In genomic region chr10:71912431-71912830, GRCh38 we compare ENCODE assay signal across 15 cellular contexts. TPM values are rescaled to one million over a fixed set of nuclear protein-coding genes. Genes with fewer than 3 reads are reported as not detected.
DNase-seq lines count a peak whose midpoint lies in the region; ATAC-seq and TF ChIP-seq lines count a peak whose summit lies in the region.
"Had no signal": no experiment of that assay in that cellular context is flagged by ENCODE, and none has a peak within 500 bp of the region (broad histone marks: within the 10 kb centered on the region; RNA-seq: fewer than 3 reads in every experiment).

No MANE protein-coding gene starts in this region.

- WGBS in IMR-90 (ENCODE audit: extremely low coverage in 2 of 2, insufficient read length in 1 of 2), 2 experiments = no CpG with 5 or more reads among the region's 2 CpGs

- no peak overlapping the region for H3K23ac ChIP-seq in IMR-90 (ENCODE audit: low read depth, low read length)

- no peak overlapping the region for H2BK20ac ChIP-seq in IMR-90 (ENCODE audit: low read depth, low read length)

- no peak overlapping the region for H3K4ac ChIP-seq in IMR-90 (ENCODE audit: low read depth, low read length)

- DNase-seq in ELR (ENCODE audit: low read depth) (peak; percentile 53), IMR-90 (peak; percentile 12), choroid plexus epithelial cell (ENCODE audit: low read depth) (peak; percentile 23), kidney tubule cell (ENCODE audit: low spot score) (peak; percentile 31), caudate nucleus (lab: John Stamatoyannopoulos, UW) (no peak), anterior cingulate cortex (lab: John Stamatoyannopoulos, UW) (no peak)
- DNase-seq in activated CD4-positive, alpha-beta T cell treated with anti-CD3 and anti-CD28 coated beads for 1 hour = no peak
- DNase-seq: activated CD8-positive, alpha-beta memory T cell treated with anti-CD3 and anti-CD28 coated beads, Interleukin-2, amount 10 ng/mL, durations not matched to agents 7 days and 5 days; activated effector memory CD4-positive, alpha-beta T cell treated with anti-CD3 and anti-CD28 coated beads, Interleukin-2, amount 50 U/mL, for 16 hours; dorsolateral prefrontal cortex; NCI-H774; T-helper 1 cell had no signal

- dilution Hi-C loops in IMR-90 (cut with HindIII; ENCODE audit: low sequenced_read_pairs, unreplicated experiment) = no loop called here

- no peak overlapping the region for H3K14ac ChIP-seq in IMR-90 (replicated peaks; ENCODE audit: low read depth, low read length)

- no peaks in the 10 kb centered on the region; the same call in 1 of the 2 replicates for H4K20me1 ChIP-seq in IMR-90 (ENCODE audit: insufficient read depth, low read length)

- in situ Hi-C loops in IMR-90 (cut with MboI; ENCODE audit: low sequenced_read_pairs) = no loop called here

- H3K27ac ChIP-seq in IMR-90 (ENCODE audit: insufficient read depth, low read length) = no peak overlapping the region
- H3K27ac ChIP-seq in caudate nucleus (ENCODE audit: low read depth, low read length) = no peak overlapping the region
- H3K27ac ChIP-seq: dorsolateral prefrontal cortex, RWPE1 had no signal

- no peak for TF ChIP-seq RAD21 in IMR-90 (IDR thresholded peaks at IDR 0.05; ENCODE audit: low read length)

- H4K91ac ChIP-seq in IMR-90 (ENCODE audit: insufficient read depth, low read depth, low read length) = no peak overlapping the region

- no TSS peak for BruUV-seq in IMR-90 (replicated peaks; lab: Mats Ljungman, UMichigan)

- no peak overlapping the region for H3K9ac ChIP-seq in IMR-90 (ENCODE audit: low read depth, low read length)

- no peak overlapping the region for H4K8ac ChIP-seq in IMR-90 (ENCODE audit: low read depth in 2 of 2, low read length in 2 of 2)

- H2AK9ac ChIP-seq in IMR-90 (replicated peaks; ENCODE audit: low read depth, low read length, poor library complexity) = no peak overlapping the region

- no peaks in the 10 kb centered on the region; the same call in 1 of the 2 replicates for H3K9me3 ChIP-seq in IMR-90 (ENCODE audit: control insufficient read depth, insufficient read depth, low read length)

- H3K9me1 ChIP-seq in IMR-90 (ENCODE audit: insufficient read depth, low read length) = no peaks in the 10 kb centered on the region

- no peak overlapping the region for H4K5ac ChIP-seq in IMR-90 (ENCODE audit: low read depth, low read length)

- no peak overlapping the region for H3K18ac ChIP-seq in IMR-90 (ENCODE audit: low read depth, low read length)

- H2AK5ac ChIP-seq in IMR-90 (ENCODE audit: low read depth, low read length) = no peak overlapping the region

- no peak overlapping the region for H2BK120ac ChIP-seq in IMR-90 (ENCODE audit: low read depth, low read length)

- TF ChIP-seq CTCF in IMR-90 (conservative IDR thresholded peaks at IDR 0.05; ENCODE audit: low read depth, low read length) (peak; percentile 21; the same call in 1 of the 2 replicates), choroid plexus epithelial cell (conservative IDR thresholded peaks at IDR 0.05; ENCODE audit: low read depth, low read length) (peak; percentile 19)

- peaks cover 20% of the 10 kb centered on the region for H3K27me3 ChIP-seq in IMR-90 (ENCODE audit: control insufficient read depth, insufficient read depth, low read length)
- H3K27me3 ChIP-seq: dorsolateral prefrontal cortex had no signal

- POLR2A ChIA-PET in IMR-90 (lab: Charles Lee; ENCODE audit: unreplicated experiment) = no interaction called here

- no peak overlapping the region for H2AFZ ChIP-seq in IMR-90 (replicated peaks; ENCODE audit: low read length, poor library complexity)

- H3K36me3 ChIP-seq in IMR-90 (ENCODE audit: control insufficient read depth, insufficient read depth, low read length) = no peaks in the 10 kb centered on the region

- H3K79me1 ChIP-seq in IMR-90 (ENCODE audit: low read depth in 1 of 2, low read length in 2 of 2) = no peaks in the 10 kb centered on the region

- peak; percentile 40; the same call in 1 of the 2 replicates for ATAC-seq in IMR-90 (ENCODE audit: low read depth)
- no peak for ATAC-seq in GM21367 (IDR thresholded peaks at IDR 0.05; ENCODE audit: unreplicated experiment)
- ATAC-seq: activated CD8-positive, alpha-beta memory T cell treated with anti-CD3 and anti-CD28 coated beads, Interleukin-2, amount 10 ng/mL, durations not matched to agents 7 days and 5 days had no signal

- H3K4me1 ChIP-seq in IMR-90 (ENCODE audit: control insufficient read depth, insufficient read depth, low read length) = no peaks in the 10 kb centered on the region

- H3K56ac ChIP-seq in IMR-90 (ENCODE audit: extremely low read depth, insufficient read depth, low read length) = no peak overlapping the region

- no peak overlapping the region for H2BK5ac ChIP-seq in IMR-90 (ENCODE audit: low read depth, low read length, poor library complexity, severe bottlenecking)

- intact Hi-C loops in IMR-90 (cut with micrococcal nuclease) = no loop called here

- H3K4me2 ChIP-seq in IMR-90 (ENCODE audit: low read depth, low read length) = no peak overlapping the region

- TF ChIP-seq POLR2A in IMR-90 (IDR thresholded peaks at IDR 0.05; ENCODE audit: low read depth, low read length) = no peak

- H3K4me3 ChIP-seq in IMR-90 (ENCODE audit: insufficient read depth, low read depth, low read length) (no peak overlapping the region), choroid plexus epithelial cell (ENCODE audit: low read depth, low read length) (no peak overlapping the region)
- H3K4me3 ChIP-seq: dorsolateral prefrontal cortex had no signal

- CTCF ChIA-PET in IMR-90 (lab: Yijun Ruan, JAX) = interaction anchor here (0.6 kb wide), 1 partner anchor 13 kb away, joined by 3 read pairs; no protein-coding TSS in a partner anchor

- no peak overlapping the region for H2BK15ac ChIP-seq in IMR-90 (ENCODE audit: low read depth, low read length)

TF ChIP-seq in IMR-90, 13 proteins besides CTCF, POLR2A, EP300 and RAD21:
- TF ChIP-seq MAFK (IDR thresholded peaks at IDR 0.05; ENCODE audit: low read depth, low read length) (no peak), CEBPB (IDR thresholded peaks at IDR 0.05; ENCODE audit: low read depth, low read length) (no peak), USF2 (IDR thresholded peaks at IDR 0.05; ENCODE audit: low read depth, low read length) (no peak), MXI1 (IDR thresholded peaks at IDR 0.05; ENCODE audit: borderline replicate concordance, low read depth, low read length) (no peak), SMC3 (IDR thresholded peaks at IDR 0.05; ENCODE audit: low read depth, low read length) (no peak), MAZ (IDR thresholded peaks at IDR 0.05; ENCODE audit: borderline replicate concordance, low read depth, low read length) (no peak), FOS (IDR thresholded peaks at IDR 0.05; ENCODE audit: low read depth, low read length) (no peak), RCOR1 (IDR thresholded peaks at IDR 0.05; ENCODE audit: insufficient replicate concordance, low read length) (no peak), CHD1 (IDR thresholded peaks at IDR 0.05; ENCODE audit: low read depth, low read length) (no peak), NFE2L2 (IDR thresholded peaks at IDR 0.05; ENCODE audit: low read depth, low read length) (no peak)
TF ChIP-seq in IMR-90: peak in this region for 0.

RNA-seq across cellular contexts. Expression of gene CHST3, which starts 51.8 kb away (rescaled TPM):
- 9.0 and 10.6 TPM in 2 replicates for total RNA-seq in IMR-90 (2012; rRNA removed)
- 8.6 and 9.1 TPM in 2 replicates for polyA plus RNA-seq in IMR-90 (2012; rRNA removed)
- polyA plus RNA-seq in IMR-90 (2012; cell fraction: cytosol; rRNA removed) = 5.5 and 6.1 TPM in 2 replicates
- polyA plus RNA-seq in IMR-90 (2012; cell fraction: nucleus; rRNA removed; ENCODE audit: low replicate concordance) = 5.5 and 7.2 TPM in 2 replicates
- total RNA-seq: B cell had no signal

Comparison
In these comparisons a context has a peak if more than half of its experiments do, and no peak if none do; other contexts are left out.
1. DNase-seq: peak in ELR (single experiment), IMR-90 (single experiment), choroid plexus epithelial cell (single experiment) and kidney tubule cell (single experiment); none in caudate nucleus (0 of 61), anterior cingulate cortex (0 of 58) and activated CD4-positive, alpha-beta T cell treated with anti-CD3 and anti-CD28 coated beads for 1 hour (single experiment).